Comparison of ENCODE assay signal across 35 cellular contexts in the genomic region with DNA sequence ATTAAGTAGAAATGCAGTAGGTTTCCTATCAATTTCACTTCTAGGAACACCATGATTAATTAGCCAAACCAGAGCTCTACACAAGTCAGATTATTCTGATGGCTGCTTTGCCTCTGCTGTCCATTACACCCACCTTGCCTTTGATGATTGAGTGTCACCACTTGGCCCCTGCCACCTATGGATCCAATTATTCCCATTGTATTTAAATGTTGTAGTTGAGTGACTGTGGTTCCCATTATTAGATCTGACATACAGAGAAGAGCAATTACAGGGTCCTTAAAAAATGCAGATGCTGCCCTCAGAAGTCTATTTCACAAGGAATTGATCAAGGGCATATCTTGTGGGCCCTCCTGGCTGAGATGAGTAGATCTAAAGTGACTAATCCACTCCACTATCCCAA.
"Had no signal": no experiment of that assay in that cellular context is flagged by ENCODE, and none has a peak within 500 bp of the region (broad histone marks: within the 10 kb centered on the region; RNA-seq: fewer than 3 reads in every experiment).

No MANE protein-coding gene starts in this region.

- DNase-seq: Karpas-422, Kasumi-1, MG63, MM.1S, MV-4-11, NCI-H1048, NCI-H1092, NCI-H1092 treated with DMSO at 0.1 percent for 48 hours, NCI-H1105, NCI-H1105 treated with DMSO at 0.1 percent for 48 hours, NCI-H1417, NCI-H1417 treated with DMSO at 0.1 percent for 48 hours, NCI-H1436, NCI-H1436 treated with DMSO at 0.1 percent for 48 hours, NCI-H146, NCI-H1694, NCI-H1694 treated with DMSO at 0.1 percent for 48 hours, NCI-H187, NCI-H187 treated with DMSO at 0.1 percent for 48 hours, NCI-H1930, NCI-H2029, NCI-H2029 treated with DMSO at 0.1 percent for 48 hours, NCI-H2081, NCI-H2081 treated with DMSO at 0.1 percent for 48 hours, NCI-H2107, NCI-H2171, NCI-H2171 treated with DMSO at 0.1 percent for 48 hours, NCI-H2227 treated with DMSO at 0.1 percent for 48 hours, NCI-H226, NCI-H345, NCI-H446, NCI-H446 treated with DMSO at 0.1 percent for 48 hours, NCI-H510A, NCI-H510A treated with DMSO at 0.1 percent for 48 hours, NCI-H524 had no signal

- H3K4me3 ChIP-seq: MG63 had no signal

- H3K36me3 ChIP-seq: MG63 had no signal
